14 cellular contexts compared by ENCODE assay signal in genomic region chr15:57432141-57432701, GRCh38. TPM values are rescaled to one million over a fixed set of nuclear protein-coding genes. Genes with fewer than 3 reads are reported as not detected.
DNase-seq lines count a peak whose midpoint lies in the region; ATAC-seq, FAIRE-seq and TF ChIP-seq lines count a peak whose summit lies in the region.
"Had no signal": no experiment of that assay in that cellular context is flagged by ENCODE, and none has a peak within 500 bp of the region (broad histone marks: within the 10 kb centered on the region; RNA-seq: fewer than 3 reads in every experiment).

No MANE protein-coding gene starts in this region.

- H3K27ac ChIP-seq in left ventricle myocardium inferior (replicated peaks) (peak overlapping the region; percentile 50), small intestine (ENCODE audit: low read depth in 1 of 2, low read length in 1 of 2) (peak overlapping the region in 1 of 2 donors; percentile 66), adrenal gland (no peak overlapping the region)
- H3K27ac ChIP-seq in CD8-positive, alpha-beta T cell (ENCODE audit: low read depth, low read length), result no peak overlapping the region
- H3K27ac ChIP-seq: SK-N-MC had no signal

- H3K36me3 Mint-ChIP-seq in WTC11, result no peaks in the 10 kb centered on the region
- no peaks in the 10 kb centered on the region for H3K36me3 Mint-ChIP-seq in CD8-positive, alpha-beta T cell
- H3K36me3 Mint-ChIP-seq: activated naive CD8-positive, alpha-beta T cell treated with anti-CD3 and anti-CD28 coated beads, Interleukin-2, amount 10 ng/mL, durations not matched to agents 7 days and 5 days had no signal

- ATAC-seq in WTC11, result peak; percentile 92
- ATAC-seq in CD8-positive, alpha-beta T cell, result no peak

- H3K27ac Mint-ChIP-seq in WTC11, result peak overlapping the region; percentile 97
- H3K27ac Mint-ChIP-seq in CD8-positive, alpha-beta T cell, result no peak overlapping the region
- H3K27ac Mint-ChIP-seq: activated CD4-positive, alpha-beta T cell treated with anti-CD3 and anti-CD28 coated beads, Interleukin-2, amount 10 ng/mL, durations not matched to agents 24 days and 14 days; activated naive CD8-positive, alpha-beta T cell treated with anti-CD3 and anti-CD28 coated beads, Interleukin-2, amount 10 ng/mL, durations not matched to agents 7 days and 5 days had no signal

- TF ChIP-seq POLR2A in adrenal gland (IDR thresholded peaks at IDR 0.05), result no peak

- peak overlapping the region; percentile 24; the same call in 1 of the 2 replicates for H3K4me3 Mint-ChIP-seq in WTC11
- H3K4me3 Mint-ChIP-seq in CD8-positive, alpha-beta T cell, result no peak overlapping the region
- H3K4me3 Mint-ChIP-seq: activated CD4-positive, alpha-beta T cell treated with anti-CD3 and anti-CD28 coated beads, Interleukin-2, amount 10 ng/mL, durations not matched to agents 24 days and 14 days; activated naive CD8-positive, alpha-beta T cell treated with anti-CD3 and anti-CD28 coated beads, Interleukin-2, amount 10 ng/mL, durations not matched to agents 7 days and 5 days had no signal

- intact Hi-C loops in left ventricle myocardium inferior (cut with micrococcal nuclease), result no loop called here
- intact Hi-C loops in CD8-positive, alpha-beta T cell (cut with DNase I, micrococcal nuclease), result no loop called here
- intact Hi-C loops in adrenal gland (cut with DNase I), result no loop called here

- H3K36me3 ChIP-seq in left ventricle myocardium inferior, result no peaks in the 10 kb centered on the region
- H3K36me3 ChIP-seq in small intestine (ENCODE audit: control insufficient read depth in 2 of 2, insufficient read depth in 2 of 2, low read length in 2 of 2), result no peaks in the 10 kb centered on the region
- no peaks in the 10 kb centered on the region for H3K36me3 ChIP-seq in CD8-positive, alpha-beta T cell (ENCODE audit: insufficient read depth, low read length)
- H3K36me3 ChIP-seq in adrenal gland (replicated peaks in 1 of 2), result no peaks in the 10 kb centered on the region

- DNase-seq in NCI-H1436 (lab: John Stamatoyannopoulos, UW) (peak; percentile 11), NCI-H1436 treated with DMSO at 0.1 percent for 48 hours (lab: John Stamatoyannopoulos, UW) (no peak), WTC11 (ENCODE audit: low spot score) (peak; percentile 73), left ventricle myocardium inferior (no peak), small intestine (peak; percentile 10), adrenal gland (no peak)
- no peak for DNase-seq in CD8-positive, alpha-beta T cell
- DNase-seq in activated CD4-positive, alpha-beta T cell treated with anti-CD3 and anti-CD28 coated beads for 1 hour, result no peak
- DNase-seq: activated CD4-positive, alpha-beta T cell treated with anti-CD3 and anti-CD28 coated beads, Interleukin-2, amount 10 ng/mL, durations not matched to agents 24 days and 14 days; activated naive CD8-positive, alpha-beta T cell treated with anti-CD3 and anti-CD28 coated beads, Interleukin-2, amount 10 ng/mL, durations not matched to agents 7 days and 5 days; erythroblast; NCI-H1048 had no signal

- no peaks in the 10 kb centered on the region for H3K27me3 Mint-ChIP-seq in WTC11 (ENCODE audit: low read depth)
- peaks cover 7% of the 10 kb centered on the region for H3K27me3 Mint-ChIP-seq in CD8-positive, alpha-beta T cell (ENCODE audit: low read depth)

- no peak overlapping the region for H3K4me3 ChIP-seq in left ventricle myocardium inferior
- no peak overlapping the region for H3K4me3 ChIP-seq in small intestine (ENCODE audit: low read depth in 1 of 2, low read length in 2 of 2)
- no peak overlapping the region for H3K4me3 ChIP-seq in CD8-positive, alpha-beta T cell (ENCODE audit: low read depth, low read length)
- no peak overlapping the region for H3K4me3 ChIP-seq in adrenal gland
- H3K4me3 ChIP-seq: SK-N-MC had no signal

- no peaks in the 10 kb centered on the region for H3K9me3 Mint-ChIP-seq in WTC11
- no peaks in the 10 kb centered on the region for H3K9me3 Mint-ChIP-seq in CD8-positive, alpha-beta T cell
- H3K9me3 Mint-ChIP-seq: activated CD4-positive, alpha-beta T cell treated with anti-CD3 and anti-CD28 coated beads, Interleukin-2, amount 10 ng/mL, durations not matched to agents 24 days and 14 days; activated naive CD8-positive, alpha-beta T cell treated with anti-CD3 and anti-CD28 coated beads, Interleukin-2, amount 10 ng/mL, durations not matched to agents 7 days and 5 days had no signal

- CTCF ChIA-PET in WTC11 (lab: Charles Lee), result interaction anchor here (0.8 to 2.2 kb wide), 7 partner anchors 8 to 110 kb away, joined by 3 to 10 read pairs (median 5); no protein-coding TSS in a partner anchor
- CTCF ChIA-PET in CD8-positive, alpha-beta T cell (lab: Charles Lee), result no interaction called here

- H3K27me3 ChIP-seq in left ventricle myocardium inferior (ENCODE audit: low read depth) (peaks cover 16% of the 10 kb centered on the region), small intestine (ENCODE audit: control insufficient read depth in 2 of 2, insufficient read depth in 2 of 2, low read length in 2 of 2) (no peaks in the 10 kb centered on the region), adrenal gland (no peaks in the 10 kb centered on the region)
- no peaks in the 10 kb centered on the region for H3K27me3 ChIP-seq in CD8-positive, alpha-beta T cell (ENCODE audit: insufficient read depth, low read length)

- peaks cover 87% of the 10 kb centered on the region for H3K4me1 Mint-ChIP-seq in WTC11
- no peaks in the 10 kb centered on the region for H3K4me1 Mint-ChIP-seq in CD8-positive, alpha-beta T cell (ENCODE audit: low read depth)
- H3K4me1 Mint-ChIP-seq: activated CD4-positive, alpha-beta T cell treated with anti-CD3 and anti-CD28 coated beads, Interleukin-2, amount 10 ng/mL, durations not matched to agents 24 days and 14 days; activated naive CD8-positive, alpha-beta T cell treated with anti-CD3 and anti-CD28 coated beads, Interleukin-2, amount 10 ng/mL, durations not matched to agents 7 days and 5 days had no signal

- peaks cover 27% of the 10 kb centered on the region for H3K4me1 ChIP-seq in left ventricle myocardium inferior
- peaks cover 0 to 4% of the 10 kb centered on the region in 2 donors for H3K4me1 ChIP-seq in small intestine (ENCODE audit: control insufficient read depth in 2 of 2, insufficient read depth in 1 of 2, low read depth in 1 of 2, low read length in 1 of 2)
- H3K4me1 ChIP-seq in CD8-positive, alpha-beta T cell (ENCODE audit: insufficient read depth, low read length), result no peaks in the 10 kb centered on the region
- peaks cover 0 to 8% of the 10 kb centered on the region in 2 donors for H3K4me1 ChIP-seq in adrenal gland (replicated peaks in 1 of 2)

- 64 to 75% (median 70%) methylated on average over 12 of the region's 12 CpGs for WGBS in small intestine, 3 donors
- 62 to 78% (median 72%) methylated on average over 12 of the region's 12 CpGs for WGBS in adrenal gland, 4 donors

- TF ChIP-seq CTCF in WTC11 (IDR thresholded peaks at IDR 0.05), result no peak
- no peak for TF ChIP-seq CTCF in left ventricle myocardium inferior (IDR thresholded peaks at IDR 0.05; ENCODE audit: borderline replicate concordance)
- no peak for TF ChIP-seq CTCF in CD8-positive, alpha-beta T cell (IDR thresholded peaks at IDR 0.05)
- TF ChIP-seq CTCF in adrenal gland (IDR thresholded peaks at IDR 0.05), result no peak

- H3K9me3 ChIP-seq in left ventricle myocardium inferior (replicated peaks), result no peaks in the 10 kb centered on the region
- no peaks in the 10 kb centered on the region for H3K9me3 ChIP-seq in small intestine (ENCODE audit: control insufficient read depth, low read depth)
- no peaks in the 10 kb centered on the region for H3K9me3 ChIP-seq in CD8-positive, alpha-beta T cell (ENCODE audit: low read length)
- no peaks in the 10 kb centered on the region for H3K9me3 ChIP-seq in adrenal gland (replicated peaks in 1 of 3)

- no peak for FAIRE-seq in small intestine (lab: Jason Lieb, UNC)
- FAIRE-seq: A204.1 had no signal

- POLR2A ChIA-PET in WTC11 (lab: Charles Lee), result interaction anchor here (1.2 kb wide), 1 partner anchor 56 kb away, joined by 5 read pairs; the partner anchor contains the start of gene CGNL1
- POLR2A ChIA-PET in CD8-positive, alpha-beta T cell (lab: Charles Lee), result interaction anchor here (0.6 kb wide), 1 partner anchor 270 kb away, joined by 4 read pairs; no protein-coding TSS in a partner anchor

TF ChIP-seq in WTC11, 78 proteins besides CTCF, POLR2A, EP300 and RAD21 (continues in another document):
- 0 out of 2 replicates have a peak, but pooled peaks have one; percentile 32 for TF ChIP-seq TP53 (CRISPR knock-in tag; IDR thresholded peaks at IDR 0.05)
- TF ChIP-seq OVOL2 (CRISPR knock-in tag; IDR thresholded peaks at IDR 0.05; ENCODE audit: borderline replicate concordance), result no peak
- TF ChIP-seq MXD4 (CRISPR knock-in tag; IDR thresholded peaks at IDR 0.05; ENCODE audit: borderline replicate concordance), result no peak
- TF ChIP-seq ATF1 (CRISPR knock-in tag; IDR thresholded peaks at IDR 0.05), result no peak

RNA-seq across cellular contexts. Expression of gene CGNL1, which starts 55.9 kb away (rescaled TPM):
- total RNA-seq in WTC11 (2021) (57.3 to 69.5 TPM (median 67.1 TPM) in 3 replicates), left ventricle myocardium inferior (31.9 TPM), adrenal gland (10 to 100 TPM; 17.7 to 49.5 (median 27.0) TPM)
- polyA plus RNA-seq in small intestine (1 to 10 TPM in 2 of 3 donors, under 1 TPM in 1; 0.81 to 2.7 (median 1.1) TPM), adrenal gland (10 to 100 TPM in 2 of 3 donors, 1 to 10 TPM in 1; 5.5 to 25.0 (median 15.6) TPM)
- not detected for total RNA-seq in CD8-positive, alpha-beta T cell
- total RNA-seq: activated CD4-positive, alpha-beta T cell treated with anti-CD3 and anti-CD28 coated beads, Interleukin-2, amount 10 ng/mL, durations not matched to agents 24 days and 14 days; activated naive CD8-positive, alpha-beta T cell treated with anti-CD3 and anti-CD28 coated beads, Interleukin-2, amount 10 ng/mL, durations not matched to agents 7 days and 5 days had no signal

Comparison
In these comparisons a context has a peak if more than half of its experiments do, and no peak if none do; other contexts are left out.
1. DNase-seq: peak in NCI-H1436 (single experiment), WTC11 (single experiment) and small intestine (single experiment); none in NCI-H1436 treated with DMSO at 0.1 percent for 48 hours (single experiment), left ventricle myocardium inferior (single experiment), CD8-positive, alpha-beta T cell (0 of 7), activated CD4-positive, alpha-beta T cell treated with anti-CD3 and anti-CD28 coated beads for 1 hour (single experiment) and adrenal gland (0 of 7).
2. RNA of gene CGNL1, which starts 55.9 kb away (total RNA-seq): 57.3 to 69.5 TPM in WTC11, 31.9 TPM in left ventricle myocardium inferior (single experiment) and 17.7 to 49.5 TPM in adrenal gland; not detected in CD8-positive, alpha-beta T cell; every median in the first group is over 10 times any median in the second.